Comparison of ENCODE assay signal across 8 cellular contexts in genomic region chr3:56923546-56924224, GRCh38.
A peak's percentile ranks its signal among the peaks of the same experiment; 100 is the strongest.
DNase-seq lines count a peak whose midpoint lies in the region; TF ChIP-seq lines count a peak whose summit lies in the region.

No MANE protein-coding gene starts in this region.

- H3K9me3 ChIP-seq in esophagus muscularis mucosa (no peaks in the 10 kb centered on the region), trophoblast cell (ENCODE audit: insufficient read depth, low read depth, low read length) (no peaks in the 10 kb centered on the region)

- intact Hi-C loops in esophagus muscularis mucosa (cut with DNase I) = no loop called here

- H3K36me3 ChIP-seq in esophagus muscularis mucosa (no peaks in the 10 kb centered on the region), trophoblast cell (ENCODE audit: control insufficient read depth in 1 of 2, insufficient read depth in 2 of 2, low read length in 2 of 2) (no peaks in the 10 kb centered on the region)

- no peak overlapping the region for H3K23ac ChIP-seq in trophoblast cell (ENCODE audit: low read length)

- H4K8ac ChIP-seq in trophoblast cell (ENCODE audit: low read depth, low read length) = no peak overlapping the region

- no peak overlapping the region for H2AFZ ChIP-seq in trophoblast cell (ENCODE audit: insufficient read depth, low read length, poor library complexity)

- H2AK5ac ChIP-seq in trophoblast cell (ENCODE audit: low read length) = no peak overlapping the region

- no peak overlapping the region for H3K9ac ChIP-seq in trophoblast cell (ENCODE audit: low read length)

- H3K27ac ChIP-seq in esophagus muscularis mucosa (replicated peaks in 1 of 4) = peak overlapping the region; percentile 58 to 74 (median 66)
- H3K27ac ChIP-seq in trophoblast cell (ENCODE audit: low read depth, low read length) = no peak overlapping the region

- H4K91ac ChIP-seq in trophoblast cell (ENCODE audit: low read depth, low read length) = no peak overlapping the region

- peaks cover 22% of the 10 kb centered on the region for H3K79me1 ChIP-seq in trophoblast cell (ENCODE audit: low read length)

- H3K18ac ChIP-seq in trophoblast cell (ENCODE audit: low read length) = no peak overlapping the region

- no peak for TF ChIP-seq EP300 in esophagus muscularis mucosa (IDR thresholded peaks at IDR 0.05)

- TF ChIP-seq POLR2A in esophagus muscularis mucosa (IDR thresholded peaks at IDR 0.05; ENCODE audit: low read depth) = no peak

- no peak overlapping the region for H3K4me3 Mint-ChIP-seq in progenitor cell of endocrine pancreas (ENCODE audit: low read depth)

- H3K4me3 ChIP-seq in esophagus muscularis mucosa (no peak overlapping the region), trophoblast cell (ENCODE audit: low read depth, low read length) (no peak overlapping the region)

- H3K14ac ChIP-seq in trophoblast cell (ENCODE audit: low read length) = no peak overlapping the region

- DNase-seq in NCI-H146 (lab: John Stamatoyannopoulos, UW) (peak; percentile 5), NCI-H146 treated with DMSO at 0.1 percent for 48 hours (lab: John Stamatoyannopoulos, UW; ENCODE audit: unreplicated experiment) (no peak), T-helper 2 cell (peak in 3 of 5 experiments; percentile 24 to 73 (median 68)), esophagus muscularis mucosa (ENCODE audit: extremely low spot score) (no peak), trophoblast cell (peak; percentile 14 to 29), progenitor cell of endocrine pancreas (ENCODE audit: low spot score, unreplicated experiment) (no peak), cerebellar nuclear complex (lab: John Stamatoyannopoulos, UW) (no peak), NCI-H526 (lab: John Stamatoyannopoulos, UW) (no peak)

- H4K12ac ChIP-seq in trophoblast cell (ENCODE audit: low read depth, low read length) = no peak overlapping the region

- no peak overlapping the region for H2BK120ac ChIP-seq in trophoblast cell (ENCODE audit: insufficient read depth, low read length, poor library complexity)

- no peaks in the 10 kb centered on the region for H3K27me3 ChIP-seq in esophagus muscularis mucosa
- no peaks in the 10 kb centered on the region for H3K27me3 ChIP-seq in trophoblast cell (ENCODE audit: insufficient read depth, low read length)

- no peak overlapping the region for H2BK12ac ChIP-seq in trophoblast cell (ENCODE audit: low read length)

- no peak overlapping the region for H3K27ac Mint-ChIP-seq in progenitor cell of endocrine pancreas

- H3K27me3 Mint-ChIP-seq in progenitor cell of endocrine pancreas = no peaks in the 10 kb centered on the region

- H2BK5ac ChIP-seq in trophoblast cell (ENCODE audit: low read depth, low read length, poor library complexity) = no peak overlapping the region

- peaks cover 2% of the 10 kb centered on the region for H3K79me2 ChIP-seq in trophoblast cell (ENCODE audit: control insufficient read depth, insufficient read depth, low read length, poor library complexity)

- no peaks in the 10 kb centered on the region for H3K36me3 Mint-ChIP-seq in progenitor cell of endocrine pancreas (ENCODE audit: insufficient read depth)

- TF ChIP-seq CTCF in esophagus muscularis mucosa (IDR thresholded peaks at IDR 0.05) (no peak), progenitor cell of endocrine pancreas (IDR thresholded peaks at IDR 0.05; ENCODE audit: unreplicated experiment) (no peak)

- H3K9me3 Mint-ChIP-seq in progenitor cell of endocrine pancreas (ENCODE audit: low read depth) = no peaks in the 10 kb centered on the region

- H3K4me1 Mint-ChIP-seq in progenitor cell of endocrine pancreas (ENCODE audit: low read depth) = peaks cover 1% of the 10 kb centered on the region

- H3K4ac ChIP-seq in trophoblast cell (ENCODE audit: low read depth, low read length) = no peak overlapping the region

- H3K4me2 ChIP-seq in trophoblast cell (ENCODE audit: low read length) = peak overlapping the region; percentile 12

- WGBS in esophagus muscularis mucosa = 8% methylated on average over 3 of the region's 3 CpGs
- WGBS in trophoblast cell (ENCODE audit: extremely low coverage, insufficient coverage, insufficient read length) = no CpG with 5 or more reads among the region's 3 CpGs

- H3K4me1 ChIP-seq in esophagus muscularis mucosa = peaks cover 59 to 68% (median 64%) of the 10 kb centered on the region in 4 donors
- H3K4me1 ChIP-seq in trophoblast cell (ENCODE audit: control insufficient read depth in 1 of 2, insufficient read depth in 2 of 2, low read length in 2 of 2) = peaks cover 22 to 31% of the 10 kb centered on the region in 2 experiments

Comparison
In these comparisons a context has a peak if more than half of its experiments do, and no peak if none do; other contexts are left out.
1. DNase-seq: peak in NCI-H146 (single experiment), T-helper 2 cell (3 of 5) and trophoblast cell (2 of 2); none in NCI-H146 treated with DMSO at 0.1 percent for 48 hours (single experiment), esophagus muscularis mucosa (single experiment), progenitor cell of endocrine pancreas (single experiment), cerebellar nuclear complex (0 of 2) and NCI-H526 (0 of 2).